In genomic region chr11:65892661-65893317, GRCh38 we compare ENCODE assay signal across 9 cellular contexts. TPM values are rescaled to one million over a fixed set of nuclear protein-coding genes. Genes with fewer than 3 reads are reported as not detected.
DNase-seq lines count a peak whose midpoint lies in the region; ATAC-seq and TF ChIP-seq lines count a peak whose summit lies in the region.
"Had no signal": no experiment of that assay in that cellular context is flagged by ENCODE, and none has a peak within 500 bp of the region (broad histone marks: within the 10 kb centered on the region; RNA-seq: fewer than 3 reads in every experiment).

No MANE protein-coding gene starts in this region.

- H3K27me3 Mint-ChIP-seq in Calu3 (ENCODE audit: unreplicated experiment) (no peaks in the 10 kb centered on the region), progenitor cell of endocrine pancreas (peaks cover 46% of the 10 kb centered on the region)

- H3K4me1 Mint-ChIP-seq in Calu3 (ENCODE audit: low read depth, unreplicated experiment) (peaks cover 60% of the 10 kb centered on the region), progenitor cell of endocrine pancreas (ENCODE audit: low read depth) (peaks cover 22% of the 10 kb centered on the region)

- no peaks in the 10 kb centered on the region for H3K27me3 ChIP-seq in effector memory CD4-positive, alpha-beta T cell (replicated peaks; ENCODE audit: control insufficient read depth, insufficient read depth, low read length, poor library complexity, severe bottlenecking)

- H3K9me3 Mint-ChIP-seq in Calu3 (ENCODE audit: low read depth, unreplicated experiment), result no peaks in the 10 kb centered on the region
- H3K9me3 Mint-ChIP-seq in progenitor cell of endocrine pancreas (ENCODE audit: low read depth), result no peaks in the 10 kb centered on the region

- no peak for TF ChIP-seq POLR2A in NB4 (IDR thresholded peaks at IDR 0.05; ENCODE audit: extremely low read depth, insufficient read length)

- H3K36me3 ChIP-seq in effector memory CD4-positive, alpha-beta T cell (ENCODE audit: control insufficient read depth, insufficient read depth, low read length), result no peaks in the 10 kb centered on the region

- TF ChIP-seq CTCF in Calu3 (IDR thresholded peaks at IDR 0.05; ENCODE audit: unreplicated experiment), result no peak
- no peak for TF ChIP-seq CTCF in NB4 (IDR thresholded peaks at IDR 0.05; ENCODE audit: low read depth, low read length)
- no peak for TF ChIP-seq CTCF in progenitor cell of endocrine pancreas (IDR thresholded peaks at IDR 0.05; ENCODE audit: unreplicated experiment)

- CTCF ChIA-PET in Calu3 (lab: Charles Lee), result interaction anchor here (0.6 to 0.9 kb wide), 2 partner anchors 10 to 319 kb away, joined by 3 read pairs; no protein-coding TSS in a partner anchor

- H3K4me3 Mint-ChIP-seq in Calu3 (ENCODE audit: low read depth, unreplicated experiment), result peak overlapping the region; percentile 83
- peak overlapping the region; percentile 47 for H3K4me3 Mint-ChIP-seq in progenitor cell of endocrine pancreas (ENCODE audit: low read depth)

- H3K36me3 Mint-ChIP-seq in Calu3 (ENCODE audit: insufficient read depth, unreplicated experiment) (peaks cover 98% of the 10 kb centered on the region), progenitor cell of endocrine pancreas (ENCODE audit: insufficient read depth) (no peaks in the 10 kb centered on the region)

- no peak for ATAC-seq in GM18868 (IDR thresholded peaks at IDR 0.05; ENCODE audit: unreplicated experiment)
- no peak for ATAC-seq in GM21717 (IDR thresholded peaks at IDR 0.05; ENCODE audit: unreplicated experiment)
- ATAC-seq in GM18519 (IDR thresholded peaks at IDR 0.05; ENCODE audit: low FRiP score, unreplicated experiment), result no peak

- BruUV-seq in Calu3 (replicated peaks; lab: Mats Ljungman, UMichigan), result no TSS peak

- H3K27ac Mint-ChIP-seq in Calu3 (ENCODE audit: unreplicated experiment) (peak overlapping the region; percentile 25), progenitor cell of endocrine pancreas (no peak overlapping the region)

- H3K4me1 ChIP-seq in effector memory CD4-positive, alpha-beta T cell (ENCODE audit: control insufficient read depth, insufficient read depth, low read length, poor library complexity, severe bottlenecking), result peaks cover 42% of the 10 kb centered on the region

- H3K27ac ChIP-seq in effector memory CD4-positive, alpha-beta T cell (ENCODE audit: insufficient read depth, low read length, poor library complexity, severe bottlenecking), result peak overlapping the region; percentile 62

- intact Hi-C loops in Calu3 (cut with micrococcal nuclease; ENCODE audit: unreplicated experiment), result no loop called here

- H3K4me3 ChIP-seq in NB4 (ENCODE audit: low read depth, low read length), result peak overlapping the region; percentile 78
- peak overlapping the region; percentile 6 for H3K4me3 ChIP-seq in effector memory CD4-positive, alpha-beta T cell (ENCODE audit: insufficient read depth, low read depth, low read length, poor library complexity, severe bottlenecking)

- DNase-seq in Calu3, result no peak
- no peak for DNase-seq in NB4 (ENCODE audit: low read depth)
- no peak for DNase-seq in effector memory CD4-positive, alpha-beta T cell
- no peak for DNase-seq in progenitor cell of endocrine pancreas (ENCODE audit: low spot score, unreplicated experiment)
- DNase-seq in mesenteric fat pad (ENCODE audit: low spot score), result no peak
- DNase-seq: NCI-H1092 treated with DMSO at 0.1 percent for 48 hours had no signal

- H3K9me3 ChIP-seq in effector memory CD4-positive, alpha-beta T cell (ENCODE audit: control insufficient read depth, low read length), result no peaks in the 10 kb centered on the region

RNA-seq across cellular contexts. Expression of gene CCDC85B, which starts 2.3 kb away (rescaled TPM):
- total RNA-seq in Calu3 (2022), result 26.6 and 30.2 TPM in 2 replicates
- 7.4 and 7.9 TPM in 2 replicates for total RNA-seq in progenitor cell of endocrine pancreas
- 26.0 TPM for total RNA-seq in mesenteric fat pad

RNA-seq across cellular contexts. Expression of gene FIBP, which starts 4.5 kb away (rescaled TPM):
- total RNA-seq in Calu3 (2022), result 75.8 and 79.2 TPM in 2 replicates
- 67.7 and 77.8 TPM in 2 replicates for total RNA-seq in progenitor cell of endocrine pancreas
- total RNA-seq in mesenteric fat pad, result 46.5 TPM

RNA-seq across cellular contexts. Expression of gene FOSL1, which starts 7.4 kb away (rescaled TPM):
- total RNA-seq in Calu3 (2022) (69.8 and 76.1 TPM in 2 replicates), progenitor cell of endocrine pancreas (1.7 and 2.6 TPM in 2 replicates), mesenteric fat pad (58.3 TPM)

RNA-seq across cellular contexts. Expression of gene CTSW, which starts 13.2 kb away (rescaled TPM):
- total RNA-seq in Calu3 (2022), result not detected in 2 replicates
- not detected in 2 replicates for total RNA-seq in progenitor cell of endocrine pancreas
- 1.3 TPM for total RNA-seq in mesenteric fat pad

RNA-seq across cellular contexts. Expression of gene EFEMP2, which starts 20.2 kb away (rescaled TPM):
- total RNA-seq in Calu3 (2022) (3.4 and 3.8 TPM in 2 replicates), progenitor cell of endocrine pancreas (84.9 and 90.5 TPM in 2 replicates), mesenteric fat pad (87.7 TPM)

Comparison
In these comparisons a context has a peak if more than half of its experiments do, and no peak if none do; other contexts are left out.
1. RNA of gene FOSL1, which starts 7.4 kb away (total RNA-seq): 69.8 to 76.1 TPM in Calu3 and 58.3 TPM in mesenteric fat pad (single experiment); 1.7 to 2.6 TPM in progenitor cell of endocrine pancreas; every median in the first group is over 10 times any median in the second.